ENCODE assay signal across 21 cellular contexts in the genomic region with DNA sequence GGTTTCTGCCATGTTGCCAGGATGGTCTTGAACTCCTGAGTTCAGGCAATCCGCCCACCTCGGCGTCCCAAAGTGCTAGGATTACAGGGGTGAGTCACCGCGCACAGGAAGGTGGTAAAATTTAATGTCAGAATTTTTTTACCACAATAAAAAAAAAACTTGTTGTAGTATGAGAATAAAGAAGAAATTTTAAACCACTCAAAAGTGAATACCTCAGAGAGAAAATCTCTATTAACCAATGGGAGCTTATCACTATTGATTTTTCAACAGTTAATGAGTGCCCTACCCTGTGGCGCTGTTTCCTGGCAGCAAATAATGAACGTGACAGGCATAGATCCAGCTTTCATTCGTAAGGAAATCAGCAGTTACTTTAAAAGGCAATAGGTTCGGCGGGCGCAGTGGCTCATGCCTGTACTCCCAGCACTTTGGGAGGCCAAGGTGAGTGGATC. TPM values are rescaled to one million over a fixed set of nuclear protein-coding genes. Genes with fewer than 3 reads are reported as not detected.
DNase-seq lines count a peak whose midpoint lies in the region; ATAC-seq, FAIRE-seq and TF ChIP-seq lines count a peak whose summit lies in the region.
"Had no signal": no experiment of that assay in that cellular context is flagged by ENCODE, and none has a peak within 500 bp of the region (broad histone marks: within the 10 kb centered on the region; RNA-seq: fewer than 3 reads in every experiment).

No MANE protein-coding gene starts in this region.

- peak overlapping the region; percentile 44; the same call in 1 of the 2 replicates for H2AK5ac ChIP-seq in H1 (ENCODE audit: low read depth, low read length)

- CTCF ChIA-PET in Calu3 (lab: Charles Lee) (no interaction called here), H1 (lab: Charles Lee; ENCODE audit: partially characterized antibody) (interaction anchor here (0.5 to 1.1 kb wide), 6 partner anchors 13 to 103 kb away, joined by 3 to 4 read pairs (median 3); no protein-coding TSS in a partner anchor)

- no peak overlapping the region for H2AFZ ChIP-seq in H1 (ENCODE audit: low read length)

- H3K9me3 Mint-ChIP-seq in Calu3 (ENCODE audit: low read depth, unreplicated experiment) (no peaks in the 10 kb centered on the region), chondrocyte (ENCODE audit: low read depth) (no peaks in the 10 kb centered on the region)
- H3K9me3 Mint-ChIP-seq: IgD-negative memory B cell had no signal

- peak overlapping the region; percentile 85 for H3K27ac ChIP-seq in HUES48 (ENCODE audit: low read depth, low read length)
- no peak overlapping the region for H3K27ac ChIP-seq in H1 (ENCODE audit: low read depth, low read length)
- H3K27ac ChIP-seq: A549, C4-2B had no signal

- H3K4me1 Mint-ChIP-seq in Calu3 (ENCODE audit: low read depth, unreplicated experiment) = peaks cover 40% of the 10 kb centered on the region
- H3K4me1 Mint-ChIP-seq in chondrocyte (ENCODE audit: low read depth) = peaks cover 32% of the 10 kb centered on the region
- H3K4me1 Mint-ChIP-seq: IgD-negative memory B cell had no signal

- no peak overlapping the region for H3K4ac ChIP-seq in H1 (replicated peaks; ENCODE audit: insufficient read length, low read depth, low read length)

- no peak overlapping the region for H2BK15ac ChIP-seq in H1 (ENCODE audit: low read length)

- ATAC-seq in mucosa of descending colon (peak; percentile 30), HG02798 (IDR thresholded peaks at IDR 0.05; ENCODE audit: poor library complexity, unreplicated experiment) (no peak), GM21723 (IDR thresholded peaks at IDR 0.05; ENCODE audit: unreplicated experiment) (no peak)
- ATAC-seq: A549 had no signal

- H3K79me1 ChIP-seq in H1 (ENCODE audit: low read depth, low read length) = no peaks in the 10 kb centered on the region

- H3K4me3 ChIP-seq in HUES48 (ENCODE audit: low read depth, low read length) = no peak overlapping the region
- H3K4me3 ChIP-seq in H1 (ENCODE audit: extremely low read depth in 1 of 4, insufficient read depth in 2 of 4, low read depth in 3 of 4, low read length in 4 of 4) = no peak overlapping the region
- H3K4me3 ChIP-seq in mucosa of descending colon = no peak overlapping the region
- H3K4me3 ChIP-seq: A549 had no signal

- no peak overlapping the region for H2BK20ac ChIP-seq in H1 (ENCODE audit: low read length)

- H3K4me1 ChIP-seq in HUES48 (ENCODE audit: control insufficient read depth, insufficient read depth, low read length) = peaks cover 37% of the 10 kb centered on the region
- peaks cover 6 to 26% (median 13%) of the 10 kb centered on the region in 4 experiments for H3K4me1 ChIP-seq in H1 (replicated peaks in 1 of 4; ENCODE audit: control insufficient read depth in 3 of 4, insufficient read depth in 4 of 4, low read length in 3 of 4)
- no peaks in the 10 kb centered on the region for H3K4me1 ChIP-seq in mucosa of descending colon (ENCODE audit: low read depth)

- H3K27me3 ChIP-seq in HUES48 (ENCODE audit: control insufficient read depth, insufficient read depth, low read length) (no peaks in the 10 kb centered on the region), H1 (replicated peaks in 1 of 4; ENCODE audit: control insufficient read depth in 3 of 4, extremely low read depth in 1 of 4, insufficient read depth in 3 of 4, low read length in 3 of 4) (no peaks in the 10 kb centered on the region)

- peak overlapping the region; percentile 30 for H4K91ac ChIP-seq in H1 (replicated peaks; ENCODE audit: insufficient read length, low read length)

- H3K79me2 ChIP-seq in H1 (ENCODE audit: control insufficient read depth in 1 of 2, insufficient read depth in 2 of 2, low read length in 2 of 2) = no peaks in the 10 kb centered on the region

- DNase-seq in Calu3 = peak; percentile 54
- no peak for DNase-seq in H1 (ENCODE audit: low read depth in 1 of 2, low spot score in 2 of 2)
- DNase-seq in mucosa of descending colon = no peak
- no peak for DNase-seq in chondrocyte (ENCODE audit: low spot score)
- no peak for DNase-seq in AG08395 (ENCODE audit: low spot score)
- DNase-seq: DMS 273 treated with DMSO at 0.1 percent for 48 hours, GF-D8, Kasumi-1, NCI-H1436, NCI-H2029, NCI-H2171 treated with DMSO at 0.1 percent for 48 hours, NCI-H748 treated with DMSO at 0.1 percent for 48 hours, OCI-M1, SIG-M5 had no signal

- intact Hi-C loops in Calu3 (cut with micrococcal nuclease; ENCODE audit: unreplicated experiment) (no loop called here), mucosa of descending colon (cut with DNase I, micrococcal nuclease) (no loop called here)

- TF ChIP-seq EP300 in H1 (IDR thresholded peaks at IDR 0.05; ENCODE audit: borderline replicate concordance in 1 of 2, low read depth in 2 of 2, low read length in 2 of 2) = no peak

- TF ChIP-seq CTCF in Calu3 (IDR thresholded peaks at IDR 0.05; ENCODE audit: unreplicated experiment) (no peak), H1 (IDR thresholded peaks at IDR 0.05; ENCODE audit: control extremely low read depth in 1 of 3, insufficient read depth in 1 of 3, low read depth in 1 of 3, low read length in 3 of 3) (no peak), mucosa of descending colon (IDR thresholded peaks at IDR 0.05) (no peak), chondrocyte (IDR thresholded peaks at IDR 0.05) (no peak)

- no peaks in the 10 kb centered on the region for H3K27me3 Mint-ChIP-seq in Calu3 (ENCODE audit: unreplicated experiment)
- no peaks in the 10 kb centered on the region for H3K27me3 Mint-ChIP-seq in chondrocyte (ENCODE audit: low read depth)

- POLR2A ChIA-PET in H1 (lab: Charles Lee; ENCODE audit: partially characterized antibody) = interaction anchor here (0.6 to 2.5 kb wide), 3 partner anchors 12 to 101 kb away, joined by 3 to 9 read pairs (median 3); no protein-coding TSS in a partner anchor

- 84% methylated on average over 11 of the region's 11 CpGs; no CpG with 5 or more reads in 1 of the 2 experiments for WGBS in H1 (ENCODE audit: extremely low coverage in 1 of 2, insufficient coverage in 1 of 2, insufficient read length in 1 of 2, insufficient replicate concordance in 2 of 2, low coverage in 1 of 2, low lambda C conversion rate in 2 of 2, missing lambda C conversion rate in 1 of 2), 2 experiments

- H3K4me3 Mint-ChIP-seq in Calu3 (ENCODE audit: low read depth, unreplicated experiment) = no peak overlapping the region
- no peak overlapping the region for H3K4me3 Mint-ChIP-seq in chondrocyte (ENCODE audit: unreplicated experiment)
- H3K4me3 Mint-ChIP-seq: IgD-negative memory B cell had no signal

- FAIRE-seq in H1 (lab: Jason Lieb, UNC) = no peak
- FAIRE-seq: A549, GM19239 had no signal

- H2BK12ac ChIP-seq in H1 (ENCODE audit: low read depth, low read length) = 0 out of 2 replicates have a peak overlapping the region, but pooled peaks have one; percentile 50

- H3K9me3 ChIP-seq in HUES48 (ENCODE audit: control insufficient read depth, insufficient read depth, low read length) (0 out of 2 replicates have a peak, but pooled peaks cover 5% of the 10 kb centered on the region), H1 (ENCODE audit: insufficient read depth in 2 of 2, low read depth in 1 of 2, low read length in 1 of 2) (no peaks in the 10 kb centered on the region), mucosa of descending colon (no peaks in the 10 kb centered on the region)
- H3K9me3 ChIP-seq: A549 had no signal

- peak overlapping the region; percentile 66; the same call in 1 of the 2 replicates for H3K18ac ChIP-seq in H1 (ENCODE audit: extremely low read depth, low read length)

- H4K5ac ChIP-seq in H1 (ENCODE audit: insufficient read length, low read depth, low read length) = peak overlapping the region; percentile 22

- H4K8ac ChIP-seq in H1 (ENCODE audit: extremely low read depth, insufficient read depth, low read length) = no peak overlapping the region; the same call in 1 of the 2 replicates

- no peak overlapping the region for H3K14ac ChIP-seq in H1 (ENCODE audit: insufficient read length)

- no peaks in the 10 kb centered on the region for H4K20me1 ChIP-seq in H1 (replicated peaks in 1 of 2; ENCODE audit: control insufficient read depth in 1 of 2, insufficient read depth in 2 of 2, low read length in 2 of 2)

- no peak overlapping the region for H3K23ac ChIP-seq in H1 (ENCODE audit: insufficient read length)

- H3K9ac ChIP-seq in HUES48 (ENCODE audit: low read depth, low read length) (no peak overlapping the region), H1 (replicated peaks in 1 of 4; ENCODE audit: extremely low read depth in 1 of 4, low read depth in 3 of 4, low read length in 3 of 4) (no peak overlapping the region)

- no peaks in the 10 kb centered on the region; the same call in 1 of the 2 replicates for H3K23me2 ChIP-seq in H1 (ENCODE audit: low read depth, low read length)

- TF ChIP-seq POLR2A in H1 (IDR thresholded peaks at IDR 0.05; ENCODE audit: control extremely low read depth in 1 of 2, low read depth in 2 of 2, low read length in 2 of 2) = no peak

- no peak overlapping the region for H3K56ac ChIP-seq in H1 (replicated peaks; ENCODE audit: insufficient read length, low read depth, low read length)

- H2BK120ac ChIP-seq in H1 (replicated peaks; ENCODE audit: low read depth, low read length) = no peak overlapping the region

- H3K36me3 ChIP-seq in HUES48 (ENCODE audit: control insufficient read depth, insufficient read depth, low read length) (no peaks in the 10 kb centered on the region), H1 (ENCODE audit: control insufficient read depth in 2 of 4, insufficient read depth in 4 of 4, low read length in 3 of 4) (no peaks in the 10 kb centered on the region), mucosa of descending colon (ENCODE audit: low read depth) (no peaks in the 10 kb centered on the region)

- TF ChIP-seq RAD21 in H1 (IDR thresholded peaks at IDR 0.05 in 1 of 2, conservative IDR thresholded peaks at IDR 0.05 in 1 of 2; ENCODE audit: low read depth in 2 of 2, low read length in 2 of 2) = no peak

- BruUV-seq in Calu3 (replicated peaks; lab: Mats Ljungman, UMichigan) = no TSS peak

- peak overlapping the region; percentile 88; the same call in 1 of the 2 replicates for H2BK5ac ChIP-seq in H1 (ENCODE audit: low read depth, low read length)

- H3K4me2 ChIP-seq in H1 (ENCODE audit: insufficient read depth in 1 of 2, low read depth in 2 of 2, low read length in 2 of 2) = peak overlapping the region in 1 of 2 experiments; percentile 30; a peak in 1 of 4 replicates
- H3K4me2 ChIP-seq: A549 had no signal

- H3K27ac Mint-ChIP-seq in Calu3 (ENCODE audit: unreplicated experiment) (peak overlapping the region; percentile 82), chondrocyte (ENCODE audit: unreplicated experiment) (no peak overlapping the region)
- H3K27ac Mint-ChIP-seq: IgD-negative memory B cell had no signal

- peaks cover 15% of the 10 kb centered on the region for H3K36me3 Mint-ChIP-seq in Calu3 (ENCODE audit: insufficient read depth, unreplicated experiment)
- no peaks in the 10 kb centered on the region for H3K36me3 Mint-ChIP-seq in chondrocyte (ENCODE audit: low read depth)
- H3K36me3 Mint-ChIP-seq: IgD-negative memory B cell had no signal

RNA-seq across cellular contexts. Expression of a gene that starts 32.7 kb away (rescaled TPM):
- total RNA-seq in Calu3 (2022) (15.2 and 17.8 TPM in 2 replicates), mucosa of descending colon (100 to 1,000 TPM in 1 of 3 donors, 10 to 100 TPM in 2; 30.6 to 115 (median 31.9) TPM), chondrocyte (48.9 to 61.5 TPM (median 61.0 TPM) in 3 replicates)
- total RNA-seq in H1 (2021; fragmentation: NEBNext Ultra II Directional; extraction: Animal tissue kit (Norgen Biotek cat#: 25700)) = 42.0 TPM in 2 replicates
- polyA plus RNA-seq in H1 (2011; rRNA removed) = 41.3 and 47.5 TPM in 2 replicates
- polyA plus RNA-seq in H1 (2011; cell fraction: cytosol; rRNA removed) = 50.1 TPM
- 59.7 TPM for polyA plus RNA-seq in H1 (2011; cell fraction: nucleus; rRNA removed)
- 49.1 to 53.2 TPM (median 52.4 TPM) in 4 replicates for polyA plus RNA-seq in H1 (2012, experiment 1 of 2)
- 15.0 TPM for polyA plus RNA-seq in H1 (2012, experiment 2 of 2)
- polyA plus RNA-seq in H1 (2013, experiment 1 of 2) = 14.5 TPM
- 14.1 TPM for polyA plus RNA-seq in H1 (2013, experiment 2 of 2)
- polyA minus RNA-seq in H1 (2011; rRNA and poly(A)+ RNA removed) = 25.4 and 26.3 TPM in 2 replicates
- 19.2 TPM for polyA minus RNA-seq in H1 (2011; cell fraction: cytosol; rRNA and poly(A)+ RNA removed)
- 21.9 TPM for polyA minus RNA-seq in H1 (2011; cell fraction: nucleus; rRNA and poly(A)+ RNA removed)
